In genomic region chr12:41573445-41573844, GRCh38 we compare ENCODE assay signal across 1 cellular context.
TF ChIP-seq lines count a peak whose summit lies in the region.

No MANE protein-coding gene starts in this region.

TF ChIP-seq in H1, 55 proteins besides CTCF, POLR2A, EP300 and RAD21 (continued from another document):
- TF ChIP-seq CHD7 (IDR thresholded peaks at IDR 0.05; ENCODE audit: insufficient replicate concordance, low read length) = no peak
- no peak for TF ChIP-seq CTBP2 (IDR thresholded peaks at IDR 0.05; ENCODE audit: borderline replicate concordance, insufficient read depth, insufficient read length, low read length)
- no peak for TF ChIP-seq POU5F1 (IDR thresholded peaks at IDR 0.05; ENCODE audit: low read depth, low read length)
- TF ChIP-seq USF2 (IDR thresholded peaks at IDR 0.05; ENCODE audit: low read length) = no peak
- TF ChIP-seq E2F6 (IDR thresholded peaks at IDR 0.05) = no peak
- TF ChIP-seq MAX (IDR thresholded peaks at IDR 0.05) = no peak
- TF ChIP-seq SIX5 (IDR thresholded peaks at IDR 0.05; ENCODE audit: low read depth, low read length) = no peak
- TF ChIP-seq SP2 (IDR thresholded peaks at IDR 0.05; ENCODE audit: low read length) = no peak
- TF ChIP-seq ATF2 (IDR thresholded peaks at IDR 0.05; ENCODE audit: low read length) = no peak
- no peak for TF ChIP-seq POLR2AphosphoS5 (IDR thresholded peaks at IDR 0.05; ENCODE audit: low read depth, low read length)
- no peak for TF ChIP-seq CBX8 (IDR thresholded peaks at IDR 0.05; ENCODE audit: borderline replicate concordance, low read depth, low read length)
- TF ChIP-seq SP4 (IDR thresholded peaks at IDR 0.05; ENCODE audit: low read length) = no peak
- TF ChIP-seq SIRT6 (IDR thresholded peaks at IDR 0.05; ENCODE audit: low read length) = no peak
